Comparison of ENCODE assay signal across 18 cellular contexts in the genomic region with DNA sequence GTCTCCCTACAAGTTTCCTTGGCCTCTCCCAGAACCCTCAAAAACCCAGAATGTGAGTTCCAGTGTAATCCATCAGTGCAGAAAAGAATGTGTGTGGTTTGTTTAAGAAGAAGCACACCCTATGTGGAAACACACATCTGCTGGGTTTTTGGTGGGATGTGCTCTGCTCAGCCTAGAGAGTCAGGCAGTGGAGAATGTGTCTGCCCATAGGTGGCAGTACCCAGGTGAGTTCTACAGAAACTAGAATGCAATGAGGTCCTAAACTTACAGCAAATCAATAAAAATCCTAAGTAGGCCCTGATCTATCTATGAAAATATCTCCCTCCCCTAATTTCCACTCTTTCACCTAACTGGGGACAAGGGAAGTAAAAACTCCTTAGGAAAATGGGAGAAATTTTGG.
DNase-seq lines count a peak whose midpoint lies in the region; ATAC-seq and TF ChIP-seq lines count a peak whose summit lies in the region.
"Had no signal": no experiment of that assay in that cellular context is flagged by ENCODE, and none has a peak within 500 bp of the region (broad histone marks: within the 10 kb centered on the region; RNA-seq: fewer than 3 reads in every experiment).

No MANE protein-coding gene starts in this region.

- no peaks in the 10 kb centered on the region for H3K27me3 ChIP-seq in Loucy (ENCODE audit: insufficient read depth, low read length, poor library complexity, severe bottlenecking)

- no peaks in the 10 kb centered on the region for H3K79me2 ChIP-seq in Loucy (ENCODE audit: insufficient read depth, low read length)

- peak; percentile 27; the same call in 1 of the 3 replicates for TF ChIP-seq CTCF in GM12872 (IDR thresholded peaks at IDR 0.05; ENCODE audit: insufficient read depth, low read depth, low read length)
- peak; percentile 49 for TF ChIP-seq CTCF in Loucy (conservative IDR thresholded peaks at IDR 0.05; ENCODE audit: low read length)
- no peak for TF ChIP-seq CTCF in WTC11 (IDR thresholded peaks at IDR 0.05)

- no peak for TF ChIP-seq POLR2A in GM18505 (IDR thresholded peaks at IDR 0.05; ENCODE audit: borderline replicate concordance, extremely low read depth, insufficient read depth, insufficient read length)

- no peaks in the 10 kb centered on the region for H3K36me3 ChIP-seq in Loucy (ENCODE audit: insufficient read depth, low read length)

- peak; percentile 74 for ATAC-seq in WTC11
- ATAC-seq in GM19328 (IDR thresholded peaks at IDR 0.05; ENCODE audit: unreplicated experiment) = no peak
- ATAC-seq in GM18505 (IDR thresholded peaks at IDR 0.05; ENCODE audit: unreplicated experiment) = no peak
- ATAC-seq: SK-N-SH treated with all-trans-retinoic acid at 6 μM for 48 hours had no signal

- H3K4me3 ChIP-seq in Loucy (ENCODE audit: low read length, poor library complexity, severe bottlenecking) = no peak overlapping the region

- H3K27ac Mint-ChIP-seq in WTC11 = no peak overlapping the region
- H3K27ac Mint-ChIP-seq in activated T-helper 2 cell treated with anti-CD3 and anti-CD28 coated beads, Interferon-gamma antibody, Interleukin-2, Interleukin-4, amounts not matched to agents 10 μg/mL and 5 μg/mL and 100 μg/mL, durations not matched to agents 14 hours and 24 hours and 36 hours = no peak overlapping the region
- H3K27ac Mint-ChIP-seq in immature natural killer cell = no peak overlapping the region
- H3K27ac Mint-ChIP-seq: B cell; CD4-positive, alpha-beta memory T cell had no signal

- no peaks in the 10 kb centered on the region for H3F3A ChIP-seq in Loucy (ENCODE audit: low read depth)

- intact Hi-C loops in activated T-helper 2 cell treated with anti-CD3 and anti-CD28 coated beads, Interferon-gamma antibody, Interleukin-2, Interleukin-4, amounts not matched to agents 10 μg/mL and 5 μg/mL and 100 μg/mL, durations not matched to agents 14 hours and 24 hours and 36 hours (cut with micrococcal nuclease) = no loop called here

- H3K4me1 Mint-ChIP-seq in WTC11 (no peaks in the 10 kb centered on the region), immature natural killer cell (no peaks in the 10 kb centered on the region)
- H3K4me1 Mint-ChIP-seq in activated T-helper 2 cell treated with anti-CD3 and anti-CD28 coated beads, Interferon-gamma antibody, Interleukin-2, Interleukin-4, amounts not matched to agents 10 μg/mL and 5 μg/mL and 100 μg/mL, durations not matched to agents 14 hours and 24 hours and 36 hours (ENCODE audit: low read depth) = no peaks in the 10 kb centered on the region
- H3K4me1 Mint-ChIP-seq: B cell; CD4-positive, alpha-beta memory T cell had no signal

- DNase-seq in WTC11 (ENCODE audit: low spot score) (no peak), immature natural killer cell (no peak)
- DNase-seq in activated T-helper 2 cell treated with anti-CD3 and anti-CD28 coated beads, Interferon-gamma antibody, Interleukin-2, Interleukin-4, amounts not matched to agents 10 μg/mL and 5 μg/mL and 100 μg/mL, durations not matched to agents 14 hours and 24 hours and 36 hours (ENCODE audit: low spot score) = no peak
- DNase-seq: Calu3; CD4-positive, alpha-beta memory T cell; DMS53; MV-4-11; NCI-H1436 treated with DMSO at 0.1 percent for 48 hours; NCI-H2029 treated with DMSO at 0.1 percent for 48 hours; NCI-H510A; NCI-H774; SHP77 treated with DMSO at 0.1 percent for 48 hours had no signal

- no peak overlapping the region for H3K9ac ChIP-seq in Loucy (ENCODE audit: low read depth, low read length, poor library complexity, severe bottlenecking)

- no peak overlapping the region for H2AFZ ChIP-seq in Loucy (ENCODE audit: low read length)

- H3K4me1 ChIP-seq in Loucy (ENCODE audit: insufficient read depth, low read length, poor library complexity, severe bottlenecking) = no peaks in the 10 kb centered on the region

- H3K4me3 Mint-ChIP-seq in WTC11 (no peak overlapping the region), immature natural killer cell (no peak overlapping the region)
- no peak overlapping the region for H3K4me3 Mint-ChIP-seq in activated T-helper 2 cell treated with anti-CD3 and anti-CD28 coated beads, Interferon-gamma antibody, Interleukin-2, Interleukin-4, amounts not matched to agents 10 μg/mL and 5 μg/mL and 100 μg/mL, durations not matched to agents 14 hours and 24 hours and 36 hours (ENCODE audit: low read depth)
- H3K4me3 Mint-ChIP-seq: B cell; CD4-positive, alpha-beta memory T cell had no signal

- POLR2A ChIA-PET in WTC11 (lab: Charles Lee) = interaction anchor here (0.6 kb wide), 1 partner anchor 14 kb away, joined by 3 read pairs; no protein-coding TSS in a partner anchor

- no peaks in the 10 kb centered on the region for H3K36me3 Mint-ChIP-seq in WTC11
- H3K36me3 Mint-ChIP-seq in activated T-helper 2 cell treated with anti-CD3 and anti-CD28 coated beads, Interferon-gamma antibody, Interleukin-2, Interleukin-4, amounts not matched to agents 10 μg/mL and 5 μg/mL and 100 μg/mL, durations not matched to agents 14 hours and 24 hours and 36 hours (ENCODE audit: low read depth) = no peaks in the 10 kb centered on the region
- H3K36me3 Mint-ChIP-seq in immature natural killer cell = no peaks in the 10 kb centered on the region
- H3K36me3 Mint-ChIP-seq: CD4-positive, alpha-beta memory T cell had no signal

- H3K9me3 ChIP-seq in Loucy (ENCODE audit: insufficient read depth, low read depth, low read length) = no peaks in the 10 kb centered on the region

- no peak overlapping the region for H3K4me2 ChIP-seq in Loucy (ENCODE audit: low read depth, low read length, poor library complexity, severe bottlenecking)

- CTCF ChIA-PET in WTC11 (lab: Charles Lee) = interaction anchor here (1.0 to 1.6 kb wide), 10 partner anchors 22 to 474 kb away, joined by 3 to 34 read pairs (median 8); no protein-coding TSS in a partner anchor

- H3K9me2 ChIP-seq in Loucy (replicated peaks; ENCODE audit: low read depth, low read length) = no peaks in the 10 kb centered on the region

- peaks cover 6% of the 10 kb centered on the region for H3K9me3 Mint-ChIP-seq in WTC11
- H3K9me3 Mint-ChIP-seq in activated T-helper 2 cell treated with anti-CD3 and anti-CD28 coated beads, Interferon-gamma antibody, Interleukin-2, Interleukin-4, amounts not matched to agents 10 μg/mL and 5 μg/mL and 100 μg/mL, durations not matched to agents 14 hours and 24 hours and 36 hours = no peaks in the 10 kb centered on the region
- H3K9me3 Mint-ChIP-seq in immature natural killer cell = peaks cover 0 to 1% (median 0%) of the 10 kb centered on the region in 6 donors

- H3K27me3 Mint-ChIP-seq in WTC11 (ENCODE audit: low read depth) (peaks cover 2% of the 10 kb centered on the region), immature natural killer cell (ENCODE audit: low read depth in 3 of 3) (peaks cover 0 to 3% (median 3%) of the 10 kb centered on the region in 3 donors)
- no peaks in the 10 kb centered on the region for H3K27me3 Mint-ChIP-seq in activated T-helper 2 cell treated with anti-CD3 and anti-CD28 coated beads, Interferon-gamma antibody, Interleukin-2, Interleukin-4, amounts not matched to agents 10 μg/mL and 5 μg/mL and 100 μg/mL, durations not matched to agents 14 hours and 24 hours and 36 hours (ENCODE audit: low read depth)

- no peaks in the 10 kb centered on the region for H4K20me1 ChIP-seq in Loucy (ENCODE audit: insufficient read depth, low read length, poor library complexity, severe bottlenecking)

TF ChIP-seq in WTC11, 78 proteins besides CTCF, POLR2A, EP300 and RAD21 (continues in another document):
- TF ChIP-seq KAT7 (CRISPR knock-in tag; IDR thresholded peaks at IDR 0.05; ENCODE audit: borderline replicate concordance) (no peak), JUN (CRISPR knock-in tag; IDR thresholded peaks at IDR 0.05) (no peak), GTF2I (CRISPR knock-in tag; conservative IDR thresholded peaks at IDR 0.05) (no peak), TEAD4 (CRISPR knock-in tag; IDR thresholded peaks at IDR 0.05) (no peak), CREM (CRISPR knock-in tag; IDR thresholded peaks at IDR 0.05) (no peak), ZNF138 (CRISPR knock-in tag; conservative IDR thresholded peaks at IDR 0.05) (no peak), GRHL2 (CRISPR knock-in tag; IDR thresholded peaks at IDR 0.05; ENCODE audit: insufficient replicate concordance, severe bottlenecking) (no peak), GABPB1 (CRISPR knock-in tag; IDR thresholded peaks at IDR 0.05) (no peak), ATF1 (CRISPR knock-in tag; IDR thresholded peaks at IDR 0.05) (no peak), ZNF263 (CRISPR knock-in tag; IDR thresholded peaks at IDR 0.05; ENCODE audit: low read depth) (no peak)
- TF ChIP-seq, protein P1, sequence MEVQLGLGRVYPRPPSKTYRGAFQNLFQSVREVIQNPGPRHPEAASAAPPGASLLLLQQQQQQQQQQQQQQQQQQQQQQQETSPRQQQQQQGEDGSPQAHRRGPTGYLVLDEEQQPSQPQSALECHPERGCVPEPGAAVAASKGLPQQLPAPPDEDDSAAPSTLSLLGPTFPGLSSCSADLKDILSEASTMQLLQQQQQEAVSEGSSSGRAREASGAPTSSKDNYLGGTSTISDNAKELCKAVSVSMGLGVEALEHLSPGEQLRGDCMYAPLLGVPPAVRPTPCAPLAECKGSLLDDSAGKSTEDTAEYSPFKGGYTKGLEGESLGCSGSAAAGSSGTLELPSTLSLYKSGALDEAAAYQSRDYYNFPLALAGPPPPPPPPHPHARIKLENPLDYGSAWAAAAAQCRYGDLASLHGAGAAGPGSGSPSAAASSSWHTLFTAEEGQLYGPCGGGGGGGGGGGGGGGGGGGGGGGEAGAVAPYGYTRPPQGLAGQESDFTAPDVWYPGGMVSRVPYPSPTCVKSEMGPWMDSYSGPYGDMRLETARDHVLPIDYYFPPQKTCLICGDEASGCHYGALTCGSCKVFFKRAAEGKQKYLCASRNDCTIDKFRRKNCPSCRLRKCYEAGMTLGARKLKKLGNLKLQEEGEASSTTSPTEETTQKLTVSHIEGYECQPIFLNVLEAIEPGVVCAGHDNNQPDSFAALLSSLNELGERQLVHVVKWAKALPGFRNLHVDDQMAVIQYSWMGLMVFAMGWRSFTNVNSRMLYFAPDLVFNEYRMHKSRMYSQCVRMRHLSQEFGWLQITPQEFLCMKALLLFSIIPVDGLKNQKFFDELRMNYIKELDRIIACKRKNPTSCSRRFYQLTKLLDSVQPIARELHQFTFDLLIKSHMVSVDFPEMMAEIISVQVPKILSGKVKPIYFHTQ (CRISPR knock-in tag; IDR thresholded peaks at IDR 0.05) = no peak
- TF ChIP-seq, protein P2, sequence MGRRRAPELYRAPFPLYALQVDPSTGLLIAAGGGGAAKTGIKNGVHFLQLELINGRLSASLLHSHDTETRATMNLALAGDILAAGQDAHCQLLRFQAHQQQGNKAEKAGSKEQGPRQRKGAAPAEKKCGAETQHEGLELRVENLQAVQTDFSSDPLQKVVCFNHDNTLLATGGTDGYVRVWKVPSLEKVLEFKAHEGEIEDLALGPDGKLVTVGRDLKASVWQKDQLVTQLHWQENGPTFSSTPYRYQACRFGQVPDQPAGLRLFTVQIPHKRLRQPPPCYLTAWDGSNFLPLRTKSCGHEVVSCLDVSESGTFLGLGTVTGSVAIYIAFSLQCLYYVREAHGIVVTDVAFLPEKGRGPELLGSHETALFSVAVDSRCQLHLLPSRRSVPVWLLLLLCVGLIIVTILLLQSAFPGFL (CRISPR knock-in tag; IDR thresholded peaks at IDR 0.05; ENCODE audit: borderline replicate concordance) = no peak
